1 cellular context compared by ENCODE assay signal in genomic region chr19:5676105-5676671, GRCh38.
TF ChIP-seq lines count a peak whose summit lies in the region.

No MANE protein-coding gene starts in this region.

TF ChIP-seq in HepG2, 621 proteins besides CTCF, POLR2A, EP300 and RAD21:
- TF ChIP-seq ELK4 (CRISPR knock-in tag; IDR thresholded peaks at IDR 0.05; ENCODE audit: borderline replicate concordance) = no peak
- TF ChIP-seq HNRNPH1 (optimal IDR thresholded peaks at IDR 0.05; ENCODE audit: low read depth, low read length) = no peak
- no peak for TF ChIP-seq ZNF274 (CRISPR knock-in tag; IDR thresholded peaks at IDR 0.05)
- TF ChIP-seq, protein P1, sequence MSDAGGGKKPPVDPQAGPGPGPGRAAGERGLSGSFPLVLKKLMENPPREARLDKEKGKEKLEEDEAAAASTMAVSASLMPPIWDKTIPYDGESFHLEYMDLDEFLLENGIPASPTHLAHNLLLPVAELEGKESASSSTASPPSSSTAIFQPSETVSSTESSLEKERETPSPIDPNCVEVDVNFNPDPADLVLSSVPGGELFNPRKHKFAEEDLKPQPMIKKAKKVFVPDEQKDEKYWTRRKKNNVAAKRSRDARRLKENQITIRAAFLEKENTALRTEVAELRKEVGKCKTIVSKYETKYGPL (CRISPR knock-in tag; IDR thresholded peaks at IDR 0.05) = no peak
- no peak for TF ChIP-seq NCOR1 (IDR thresholded peaks at IDR 0.05; ENCODE audit: borderline replicate concordance, low read length)
- no peak for TF ChIP-seq HHEX (CRISPR knock-in tag; IDR thresholded peaks at IDR 0.05)
- peak; percentile 27 for TF ChIP-seq AGO2 (optimal IDR thresholded peaks at IDR 0.05; ENCODE audit: low read depth, low read length)
- TF ChIP-seq ZBTB38 (CRISPR knock-in tag; IDR thresholded peaks at IDR 0.05) = 0 out of 2 replicates have a peak, but pooled peaks have one; percentile 63
- TF ChIP-seq, protein P2, sequence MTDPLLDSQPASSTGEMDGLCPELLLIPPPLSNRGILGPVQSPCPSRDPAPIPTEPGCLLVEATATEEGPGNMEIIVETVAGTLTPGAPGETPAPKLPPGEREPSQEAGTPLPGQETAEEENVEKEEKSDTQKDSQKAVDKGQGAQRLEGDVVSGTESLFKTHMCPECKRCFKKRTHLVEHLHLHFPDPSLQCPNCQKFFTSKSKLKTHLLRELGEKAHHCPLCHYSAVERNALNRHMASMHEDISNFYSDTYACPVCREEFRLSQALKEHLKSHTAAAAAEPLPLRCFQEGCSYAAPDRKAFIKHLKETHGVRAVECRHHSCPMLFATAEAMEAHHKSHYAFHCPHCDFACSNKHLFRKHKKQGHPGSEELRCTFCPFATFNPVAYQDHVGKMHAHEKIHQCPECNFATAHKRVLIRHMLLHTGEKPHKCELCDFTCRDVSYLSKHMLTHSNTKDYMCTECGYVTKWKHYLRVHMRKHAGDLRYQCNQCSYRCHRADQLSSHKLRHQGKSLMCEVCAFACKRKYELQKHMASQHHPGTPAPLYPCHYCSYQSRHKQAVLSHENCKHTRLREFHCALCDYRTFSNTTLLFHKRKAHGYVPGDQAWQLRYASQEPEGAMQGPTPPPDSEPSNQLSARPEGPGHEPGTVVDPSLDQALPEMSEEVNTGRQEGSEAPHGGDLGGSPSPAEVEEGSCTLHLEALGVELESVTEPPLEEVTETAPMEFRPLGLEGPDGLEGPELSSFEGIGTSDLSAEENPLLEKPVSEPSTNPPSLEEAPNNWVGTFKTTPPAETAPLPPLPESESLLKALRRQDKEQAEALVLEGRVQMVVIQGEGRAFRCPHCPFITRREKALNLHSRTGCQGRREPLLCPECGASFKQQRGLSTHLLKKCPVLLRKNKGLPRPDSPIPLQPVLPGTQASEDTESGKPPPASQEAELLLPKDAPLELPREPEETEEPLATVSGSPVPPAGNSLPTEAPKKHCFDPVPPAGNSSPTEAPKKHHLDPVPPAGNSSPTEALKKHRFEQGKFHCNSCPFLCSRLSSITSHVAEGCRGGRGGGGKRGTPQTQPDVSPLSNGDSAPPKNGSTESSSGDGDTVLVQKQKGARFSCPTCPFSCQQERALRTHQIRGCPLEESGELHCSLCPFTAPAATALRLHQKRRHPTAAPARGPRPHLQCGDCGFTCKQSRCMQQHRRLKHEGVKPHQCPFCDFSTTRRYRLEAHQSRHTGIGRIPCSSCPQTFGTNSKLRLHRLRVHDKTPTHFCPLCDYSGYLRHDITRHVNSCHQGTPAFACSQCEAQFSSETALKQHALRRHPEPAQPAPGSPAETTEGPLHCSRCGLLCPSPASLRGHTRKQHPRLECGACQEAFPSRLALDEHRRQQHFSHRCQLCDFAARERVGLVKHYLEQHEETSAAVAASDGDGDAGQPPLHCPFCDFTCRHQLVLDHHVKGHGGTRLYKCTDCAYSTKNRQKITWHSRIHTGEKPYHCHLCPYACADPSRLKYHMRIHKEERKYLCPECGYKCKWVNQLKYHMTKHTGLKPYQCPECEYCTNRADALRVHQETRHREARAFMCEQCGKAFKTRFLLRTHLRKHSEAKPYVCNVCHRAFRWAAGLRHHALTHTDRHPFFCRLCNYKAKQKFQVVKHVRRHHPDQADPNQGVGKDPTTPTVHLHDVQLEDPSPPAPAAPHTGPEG (CRISPR knock-in tag; IDR thresholded peaks at IDR 0.05) = no peak
- no peak for TF ChIP-seq SOX5 (CRISPR knock-in tag; IDR thresholded peaks at IDR 0.05; ENCODE audit: borderline replicate concordance)
- TF ChIP-seq AGO1 (IDR thresholded peaks at IDR 0.05; ENCODE audit: low read depth, low read length, poor library complexity, severe bottlenecking) = peak; percentile 44
- TF ChIP-seq SP2 (CRISPR knock-in tag; IDR thresholded peaks at IDR 0.05) = no peak
- no peak for TF ChIP-seq ZMYM2 (CRISPR knock-in tag; IDR thresholded peaks at IDR 0.05)
- no peak for TF ChIP-seq RFX3 (CRISPR knock-in tag; IDR thresholded peaks at IDR 0.05)
- peak; percentile 31; the same call in 1 of the 2 replicates for TF ChIP-seq POLR2G (IDR thresholded peaks at IDR 0.05; ENCODE audit: low read depth, low read length)
- TF ChIP-seq ZNF430 (CRISPR knock-in tag; IDR thresholded peaks at IDR 0.05) = no peak
- TF ChIP-seq ARNTL (CRISPR knock-in tag; IDR thresholded peaks at IDR 0.05) = no peak
- TF ChIP-seq AHR (CRISPR knock-in tag; IDR thresholded peaks at IDR 0.05) = no peak
- no peak for TF ChIP-seq MTF1 (CRISPR knock-in tag; IDR thresholded peaks at IDR 0.05)
